ENCODE assay signal across 1 cellular context in genomic region chr17:42798383-42799380, GRCh38.
TF ChIP-seq lines count a peak whose summit lies in the region.

A gene with protein sequence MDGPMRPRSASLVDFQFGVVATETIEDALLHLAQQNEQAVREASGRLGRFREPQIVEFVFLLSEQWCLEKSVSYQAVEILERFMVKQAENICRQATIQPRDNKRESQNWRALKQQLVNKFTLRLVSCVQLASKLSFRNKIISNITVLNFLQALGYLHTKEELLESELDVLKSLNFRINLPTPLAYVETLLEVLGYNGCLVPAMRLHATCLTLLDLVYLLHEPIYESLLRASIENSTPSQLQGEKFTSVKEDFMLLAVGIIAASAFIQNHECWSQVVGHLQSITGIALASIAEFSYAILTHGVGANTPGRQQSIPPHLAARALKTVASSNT (plus strand): TSS chr17:42798861. CDS start chr17:42799068, 207 bp downstream.
A gene with protein sequence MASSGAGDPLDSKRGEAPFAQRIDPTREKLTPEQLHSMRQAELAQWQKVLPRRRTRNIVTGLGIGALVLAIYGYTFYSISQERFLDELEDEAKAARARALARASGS (minus strand): TSS chr17:42798704. CDS start chr17:42798681, 23 bp downstream.

TF ChIP-seq in K562, 482 proteins besides CTCF, POLR2A, EP300 and RAD21 (continued from another document and continues in another):
- peak; percentile 83 for TF ChIP-seq ZNF407 (IDR thresholded peaks at IDR 0.05; ENCODE audit: low read depth)
- no peak for TF ChIP-seq ZNF12 (CRISPR knock-in tag; IDR thresholded peaks at IDR 0.05)
- peak; percentile 62 for TF ChIP-seq POLR2B (IDR thresholded peaks at IDR 0.05; ENCODE audit: low read depth, partially characterized antibody)
- peak; percentile 80 for TF ChIP-seq MYC (IDR thresholded peaks at IDR 0.05; ENCODE audit: low read depth, low read length)
- TF ChIP-seq MYC (CRISPR knock-in tag; IDR thresholded peaks at IDR 0.05; ENCODE audit: borderline replicate concordance, low read depth) = no peak
- TF ChIP-seq DIDO1 (tag; IDR thresholded peaks at IDR 0.05; ENCODE audit: low read depth) = 0 out of 2 replicates have a peak, but pooled peaks have one; percentile 35
- no peak for TF ChIP-seq SRSF7 (optimal IDR thresholded peaks at IDR 0.05; ENCODE audit: low read depth, low read length)
- TF ChIP-seq SIN3A (IDR thresholded peaks at IDR 0.05; ENCODE audit: borderline replicate concordance in 2 of 2, control insufficient read depth in 1 of 2, low read depth in 2 of 2, low read length in 2 of 2) = peak; percentile 75 to 79; a peak in 1 of 4 replicates
- TF ChIP-seq NR2C1 (IDR thresholded peaks at IDR 0.05) = peak; percentile 60
- TF ChIP-seq NR2C1 (tag; IDR thresholded peaks at IDR 0.05) = peak; percentile 84
- peak; percentile 54 for TF ChIP-seq TAF1 (IDR thresholded peaks at IDR 0.05; ENCODE audit: control insufficient read depth, extremely low read depth, insufficient read depth, low read length, severe bottlenecking)
- TF ChIP-seq, protein P1, sequence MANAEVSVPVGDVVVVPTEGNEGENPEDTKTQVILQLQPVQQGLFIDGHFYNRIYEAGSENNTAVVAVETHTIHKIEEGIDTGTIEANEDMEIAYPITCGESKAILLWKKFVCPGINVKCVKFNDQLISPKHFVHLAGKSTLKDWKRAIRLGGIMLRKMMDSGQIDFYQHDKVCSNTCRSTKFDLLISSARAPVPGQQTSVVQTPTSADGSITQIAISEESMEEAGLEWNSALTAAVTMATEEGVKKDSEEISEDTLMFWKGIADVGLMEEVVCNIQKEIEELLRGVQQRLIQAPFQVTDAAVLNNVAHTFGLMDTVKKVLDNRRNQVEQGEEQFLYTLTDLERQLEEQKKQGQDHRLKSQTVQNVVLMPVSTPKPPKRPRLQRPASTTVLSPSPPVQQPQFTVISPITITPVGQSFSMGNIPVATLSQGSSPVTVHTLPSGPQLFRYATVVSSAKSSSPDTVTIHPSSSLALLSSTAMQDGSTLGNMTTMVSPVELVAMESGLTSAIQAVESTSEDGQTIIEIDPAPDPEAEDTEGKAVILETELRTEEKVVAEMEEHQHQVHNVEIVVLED (CRISPR knock-in tag; IDR thresholded peaks at IDR 0.05) = peak; percentile 75
- TF ChIP-seq CAMTA2 (CRISPR knock-in tag; conservative IDR thresholded peaks at IDR 0.05) = no peak
- peak; percentile 83 for TF ChIP-seq RBFOX2 (IDR thresholded peaks at IDR 0.05; ENCODE audit: low read depth, low read length)
- TF ChIP-seq, protein P2, sequence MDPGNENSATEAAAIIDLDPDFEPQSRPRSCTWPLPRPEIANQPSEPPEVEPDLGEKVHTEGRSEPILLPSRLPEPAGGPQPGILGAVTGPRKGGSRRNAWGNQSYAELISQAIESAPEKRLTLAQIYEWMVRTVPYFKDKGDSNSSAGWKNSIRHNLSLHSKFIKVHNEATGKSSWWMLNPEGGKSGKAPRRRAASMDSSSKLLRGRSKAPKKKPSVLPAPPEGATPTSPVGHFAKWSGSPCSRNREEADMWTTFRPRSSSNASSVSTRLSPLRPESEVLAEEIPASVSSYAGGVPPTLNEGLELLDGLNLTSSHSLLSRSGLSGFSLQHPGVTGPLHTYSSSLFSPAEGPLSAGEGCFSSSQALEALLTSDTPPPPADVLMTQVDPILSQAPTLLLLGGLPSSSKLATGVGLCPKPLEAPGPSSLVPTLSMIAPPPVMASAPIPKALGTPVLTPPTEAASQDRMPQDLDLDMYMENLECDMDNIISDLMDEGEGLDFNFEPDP (CRISPR knock-in tag; IDR thresholded peaks at IDR 0.05) = no peak
- no peak for TF ChIP-seq ZBTB8A (IDR thresholded peaks at IDR 0.05; ENCODE audit: partially characterized antibody)
- peak; percentile 76 for TF ChIP-seq SUPT5H (IDR thresholded peaks at IDR 0.05)
- TF ChIP-seq BRD9 (IDR thresholded peaks at IDR 0.05; ENCODE audit: low read depth, partially characterized antibody) = peak; percentile 58
- TF ChIP-seq, protein P3, sequence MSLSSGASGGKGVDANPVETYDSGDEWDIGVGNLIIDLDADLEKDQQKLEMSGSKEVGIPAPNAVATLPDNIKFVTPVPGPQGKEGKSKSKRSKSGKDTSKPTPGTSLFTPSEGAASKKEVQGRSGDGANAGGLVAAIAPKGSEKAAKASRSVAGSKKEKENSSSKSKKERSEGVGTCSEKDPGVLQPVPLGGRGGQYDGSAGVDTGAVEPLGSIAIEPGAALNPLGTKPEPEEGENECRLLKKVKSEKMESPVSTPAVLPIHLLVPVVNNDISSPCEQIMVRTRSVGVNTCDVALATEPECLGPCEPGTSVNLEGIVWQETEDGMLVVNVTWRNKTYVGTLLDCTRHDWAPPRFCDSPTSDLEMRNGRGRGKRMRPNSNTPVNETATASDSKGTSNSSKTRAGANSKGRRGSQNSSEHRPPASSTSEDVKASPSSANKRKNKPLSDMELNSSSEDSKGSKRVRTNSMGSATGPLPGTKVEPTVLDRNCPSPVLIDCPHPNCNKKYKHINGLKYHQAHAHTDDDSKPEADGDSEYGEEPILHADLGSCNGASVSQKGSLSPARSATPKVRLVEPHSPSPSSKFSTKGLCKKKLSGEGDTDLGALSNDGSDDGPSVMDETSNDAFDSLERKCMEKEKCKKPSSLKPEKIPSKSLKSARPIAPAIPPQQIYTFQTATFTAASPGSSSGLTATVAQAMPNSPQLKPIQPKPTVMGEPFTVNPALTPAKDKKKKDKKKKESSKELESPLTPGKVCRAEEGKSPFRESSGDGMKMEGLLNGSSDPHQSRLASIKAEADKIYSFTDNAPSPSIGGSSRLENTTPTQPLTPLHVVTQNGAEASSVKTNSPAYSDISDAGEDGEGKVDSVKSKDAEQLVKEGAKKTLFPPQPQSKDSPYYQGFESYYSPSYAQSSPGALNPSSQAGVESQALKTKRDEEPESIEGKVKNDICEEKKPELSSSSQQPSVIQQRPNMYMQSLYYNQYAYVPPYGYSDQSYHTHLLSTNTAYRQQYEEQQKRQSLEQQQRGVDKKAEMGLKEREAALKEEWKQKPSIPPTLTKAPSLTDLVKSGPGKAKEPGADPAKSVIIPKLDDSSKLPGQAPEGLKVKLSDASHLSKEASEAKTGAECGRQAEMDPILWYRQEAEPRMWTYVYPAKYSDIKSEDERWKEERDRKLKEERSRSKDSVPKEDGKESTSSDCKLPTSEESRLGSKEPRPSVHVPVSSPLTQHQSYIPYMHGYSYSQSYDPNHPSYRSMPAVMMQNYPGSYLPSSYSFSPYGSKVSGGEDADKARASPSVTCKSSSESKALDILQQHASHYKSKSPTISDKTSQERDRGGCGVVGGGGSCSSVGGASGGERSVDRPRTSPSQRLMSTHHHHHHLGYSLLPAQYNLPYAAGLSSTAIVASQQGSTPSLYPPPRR (CRISPR knock-in tag; IDR thresholded peaks at IDR 0.05; ENCODE audit: borderline replicate concordance) = no peak
- TF ChIP-seq ZKSCAN1 (IDR thresholded peaks at IDR 0.05; ENCODE audit: low read depth, low read length) = peak; percentile 48; the same call in 1 of the 2 replicates
- peak; percentile 66; the same call in 1 of the 2 replicates for TF ChIP-seq GABPB1 (CRISPR knock-in tag; IDR thresholded peaks at IDR 0.05)
- no peak for TF ChIP-seq ZNF280B (CRISPR knock-in tag; IDR thresholded peaks at IDR 0.05)
- TF ChIP-seq, protein P4, sequence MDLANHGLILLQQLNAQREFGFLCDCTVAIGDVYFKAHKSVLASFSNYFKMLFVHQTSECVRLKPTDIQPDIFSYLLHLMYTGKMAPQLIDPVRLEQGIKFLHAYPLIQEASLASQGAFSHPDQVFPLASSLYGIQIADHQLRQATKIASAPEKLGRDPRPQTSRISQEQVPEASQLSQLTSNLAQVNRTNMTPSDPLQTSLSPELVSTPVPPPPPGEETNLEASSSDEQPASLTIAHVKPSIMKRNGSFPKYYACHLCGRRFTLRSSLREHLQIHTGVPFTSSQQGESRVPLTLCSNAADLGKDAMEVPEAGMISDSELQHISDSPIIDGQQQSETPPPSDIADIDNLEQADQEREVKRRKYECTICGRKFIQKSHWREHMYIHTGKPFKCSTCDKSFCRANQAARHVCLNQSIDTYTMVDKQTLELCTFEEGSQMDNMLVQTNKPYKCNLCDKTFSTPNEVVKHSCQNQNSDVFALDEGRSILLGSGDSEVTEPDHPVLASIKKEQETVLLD (IDR thresholded peaks at IDR 0.05) = peak; percentile 79
- TF ChIP-seq, protein P5, sequence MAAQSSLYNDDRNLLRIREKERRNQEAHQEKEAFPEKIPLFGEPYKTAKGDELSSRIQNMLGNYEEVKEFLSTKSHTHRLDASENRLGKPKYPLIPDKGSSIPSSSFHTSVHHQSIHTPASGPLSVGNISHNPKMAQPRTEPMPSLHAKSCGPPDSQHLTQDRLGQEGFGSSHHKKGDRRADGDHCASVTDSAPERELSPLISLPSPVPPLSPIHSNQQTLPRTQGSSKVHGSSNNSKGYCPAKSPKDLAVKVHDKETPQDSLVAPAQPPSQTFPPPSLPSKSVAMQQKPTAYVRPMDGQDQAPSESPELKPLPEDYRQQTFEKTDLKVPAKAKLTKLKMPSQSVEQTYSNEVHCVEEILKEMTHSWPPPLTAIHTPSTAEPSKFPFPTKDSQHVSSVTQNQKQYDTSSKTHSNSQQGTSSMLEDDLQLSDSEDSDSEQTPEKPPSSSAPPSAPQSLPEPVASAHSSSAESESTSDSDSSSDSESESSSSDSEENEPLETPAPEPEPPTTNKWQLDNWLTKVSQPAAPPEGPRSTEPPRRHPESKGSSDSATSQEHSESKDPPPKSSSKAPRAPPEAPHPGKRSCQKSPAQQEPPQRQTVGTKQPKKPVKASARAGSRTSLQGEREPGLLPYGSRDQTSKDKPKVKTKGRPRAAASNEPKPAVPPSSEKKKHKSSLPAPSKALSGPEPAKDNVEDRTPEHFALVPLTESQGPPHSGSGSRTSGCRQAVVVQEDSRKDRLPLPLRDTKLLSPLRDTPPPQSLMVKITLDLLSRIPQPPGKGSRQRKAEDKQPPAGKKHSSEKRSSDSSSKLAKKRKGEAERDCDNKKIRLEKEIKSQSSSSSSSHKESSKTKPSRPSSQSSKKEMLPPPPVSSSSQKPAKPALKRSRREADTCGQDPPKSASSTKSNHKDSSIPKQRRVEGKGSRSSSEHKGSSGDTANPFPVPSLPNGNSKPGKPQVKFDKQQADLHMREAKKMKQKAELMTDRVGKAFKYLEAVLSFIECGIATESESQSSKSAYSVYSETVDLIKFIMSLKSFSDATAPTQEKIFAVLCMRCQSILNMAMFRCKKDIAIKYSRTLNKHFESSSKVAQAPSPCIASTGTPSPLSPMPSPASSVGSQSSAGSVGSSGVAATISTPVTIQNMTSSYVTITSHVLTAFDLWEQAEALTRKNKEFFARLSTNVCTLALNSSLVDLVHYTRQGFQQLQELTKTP (IDR thresholded peaks at IDR 0.05; ENCODE audit: low read depth in 1 of 2, partially characterized antibody in 2 of 2) = peak in 1 of 2 experiments; percentile 95
- no peak for TF ChIP-seq ATF1 (CRISPR knock-in tag; IDR thresholded peaks at IDR 0.05)
- TF ChIP-seq ATF1 (tag; IDR thresholded peaks at IDR 0.05) = peak; percentile 72
- peak; percentile 60 for TF ChIP-seq ATF7 (IDR thresholded peaks at IDR 0.05)
